Comparison of ENCODE assay signal across 13 cellular contexts in genomic region chr4:39729557-39729956, GRCh38. TPM values are rescaled to one million over a fixed set of nuclear protein-coding genes. Genes with fewer than 3 reads are reported as not detected.
DNase-seq lines count a peak whose midpoint lies in the region; ATAC-seq, FAIRE-seq and TF ChIP-seq lines count a peak whose summit lies in the region.
"Had no signal": no experiment of that assay in that cellular context is flagged by ENCODE, and none has a peak within 500 bp of the region (broad histone marks: within the 10 kb centered on the region; RNA-seq: fewer than 3 reads in every experiment).

No MANE protein-coding gene starts in this region.

- intact Hi-C loops in HepG2 (cut with micrococcal nuclease; ENCODE audit: unreplicated experiment): no loop called here
- intact Hi-C loops in right lobe of liver (cut with DNase I): no loop called here
- intact Hi-C loops in activated T-helper 1 cell treated with anti-CD3 and anti-CD28 coated beads, Interleukin-12 subunit alpha, Interleukin-12 subunit beta, Interleukin-2, Interleukin-4 antibody, amounts not matched to agents 30 ng/mL and 10 ng/mL and 1 ng/mL, durations not matched to agents 14 hours and 24 hours and 36 hours (cut with micrococcal nuclease): no loop called here
- intact Hi-C loops in Right ventricle myocardium superior (cut with DNase I): no loop called here
- intact Hi-C loops in aorta (cut with DNase I): no loop called here

- 95% methylated on average over 4 of the region's 4 CpGs for WGBS in HepG2 (ENCODE audit: low lambda C conversion rate)
- 85% methylated on average over 4 of the region's 4 CpGs for WGBS in right lobe of liver (ENCODE audit: insufficient coverage, low coverage, low lambda C conversion rate, missing lambda C conversion rate)
- WGBS in aorta, 2 donors: 52 to 67% methylated on average over 4 of the region's 4 CpGs

- H3K27ac Mint-ChIP-seq in activated T-helper 1 cell treated with anti-CD3 and anti-CD28 coated beads, Interleukin-12 subunit alpha, Interleukin-12 subunit beta, Interleukin-2, Interleukin-4 antibody, amounts not matched to agents 30 ng/mL and 10 ng/mL and 1 ng/mL, durations not matched to agents 14 hours and 24 hours and 36 hours: peak overlapping the region; percentile 2
- peak overlapping the region; percentile 32 for H3K27ac Mint-ChIP-seq in stimulated activated naive B cell treated with anti-CD40 and anti-IgM and Interleukin-4, amounts not matched to agents 10 μg/mL and 1 μg/mL and 100 μg/mL, for 72 hours

- POLR2A ChIA-PET in HepG2 (lab: Yijun Ruan, JAX): no interaction called here

- TF ChIP-seq RAD21 in HepG2 (CRISPR knock-in tag; IDR thresholded peaks at IDR 0.05): no peak

- H2AFZ ChIP-seq in HepG2 (ENCODE audit: low read length): no peak overlapping the region

- no peaks in the 10 kb centered on the region for H3K27me3 ChIP-seq in HepG2 (ENCODE audit: control insufficient read depth in 1 of 2, insufficient read depth in 2 of 2, low read length in 2 of 2)
- H3K27me3 ChIP-seq in right lobe of liver: no peaks in the 10 kb centered on the region
- H3K27me3 ChIP-seq in aorta (ENCODE audit: control insufficient read depth in 1 of 2, insufficient read depth in 2 of 2, low read length in 1 of 2): no peaks in the 10 kb centered on the region
- H3K27me3 ChIP-seq: BLaER1 treated with 17β-estradiol and CSF1 and Interleukin-3, amounts not matched to agents 10 nM and 100 nM; SJCRH30 had no signal

- peaks cover 13% of the 10 kb centered on the region for H3K36me3 Mint-ChIP-seq in activated T-helper 1 cell treated with anti-CD3 and anti-CD28 coated beads, Interleukin-12 subunit alpha, Interleukin-12 subunit beta, Interleukin-2, Interleukin-4 antibody, amounts not matched to agents 30 ng/mL and 10 ng/mL and 1 ng/mL, durations not matched to agents 14 hours and 24 hours and 36 hours (ENCODE audit: low read depth)
- H3K36me3 Mint-ChIP-seq in stimulated activated naive B cell treated with anti-CD40 and anti-IgM and Interleukin-4, amounts not matched to agents 10 μg/mL and 1 μg/mL and 100 μg/mL, for 72 hours: peaks cover 12 to 17% of the 10 kb centered on the region in 2 donors

- peaks cover 12% of the 10 kb centered on the region for H3K4me1 Mint-ChIP-seq in activated T-helper 1 cell treated with anti-CD3 and anti-CD28 coated beads, Interleukin-12 subunit alpha, Interleukin-12 subunit beta, Interleukin-2, Interleukin-4 antibody, amounts not matched to agents 30 ng/mL and 10 ng/mL and 1 ng/mL, durations not matched to agents 14 hours and 24 hours and 36 hours (ENCODE audit: low read depth)
- H3K4me1 Mint-ChIP-seq in stimulated activated naive B cell treated with anti-CD40 and anti-IgM and Interleukin-4, amounts not matched to agents 10 μg/mL and 1 μg/mL and 100 μg/mL, for 72 hours: peaks cover 21 to 55% of the 10 kb centered on the region in 2 donors

- H4K20me1 ChIP-seq in HepG2 (ENCODE audit: insufficient read depth, low read length): peaks cover 38% of the 10 kb centered on the region

- no peak overlapping the region for H3K9ac ChIP-seq in HepG2 (ENCODE audit: insufficient read depth, low read depth, low read length)
- H3K9ac ChIP-seq: BLaER1 treated with 17β-estradiol and CSF1 and Interleukin-3, amounts not matched to agents 10 nM and 100 nM had no signal

- TF ChIP-seq CTCF in HepG2 (CRISPR knock-in tag; IDR thresholded peaks at IDR 0.05) (no peak), right lobe of liver (IDR thresholded peaks at IDR 0.05) (no peak)

- H3K4me1 ChIP-seq in HepG2 (ENCODE audit: insufficient read depth, low read length): peaks cover 16% of the 10 kb centered on the region
- H3K4me1 ChIP-seq in right lobe of liver: peaks cover 0 to 8% (median 0%) of the 10 kb centered on the region in 4 donors
- H3K4me1 ChIP-seq in aorta (ENCODE audit: control insufficient read depth in 1 of 2, insufficient read depth in 2 of 2, low read length in 2 of 2): peaks cover 0 to 3% of the 10 kb centered on the region in 2 donors

- H3K9me3 ChIP-seq in HepG2 (ENCODE audit: low read length) (no peaks in the 10 kb centered on the region), right lobe of liver (no peaks in the 10 kb centered on the region), aorta (ENCODE audit: control insufficient read depth, low read length) (no peaks in the 10 kb centered on the region)
- H3K9me3 ChIP-seq: BLaER1 treated with 17β-estradiol and CSF1 and Interleukin-3, amounts not matched to agents 10 nM and 100 nM; SJCRH30 had no signal

- H3K9me3 Mint-ChIP-seq in activated T-helper 1 cell treated with anti-CD3 and anti-CD28 coated beads, Interleukin-12 subunit alpha, Interleukin-12 subunit beta, Interleukin-2, Interleukin-4 antibody, amounts not matched to agents 30 ng/mL and 10 ng/mL and 1 ng/mL, durations not matched to agents 14 hours and 24 hours and 36 hours: no peaks in the 10 kb centered on the region
- no peaks in the 10 kb centered on the region for H3K9me3 Mint-ChIP-seq in stimulated activated naive B cell treated with anti-CD40 and anti-IgM and Interleukin-4, amounts not matched to agents 10 μg/mL and 1 μg/mL and 100 μg/mL, for 72 hours

- no peak overlapping the region for H3K4me3 ChIP-seq in HepG2 (replicated peaks in 1 of 3; ENCODE audit: insufficient read depth in 1 of 3, low read depth in 2 of 3, low read length in 3 of 3)
- H3K4me3 ChIP-seq in right lobe of liver: no peak overlapping the region
- H3K4me3 ChIP-seq in aorta (ENCODE audit: low read length in 2 of 2): no peak overlapping the region
- H3K4me3 ChIP-seq: BLaER1 treated with 17β-estradiol and CSF1 and Interleukin-3, amounts not matched to agents 10 nM and 100 nM; SJCRH30 had no signal

- no peak for TF ChIP-seq POLR2A in HepG2 (IDR thresholded peaks at IDR 0.05; ENCODE audit: insufficient read depth in 1 of 2, low read depth in 2 of 2, low read length in 2 of 2)
- TF ChIP-seq POLR2A in right lobe of liver (IDR thresholded peaks at IDR 0.05): no peak

- H3K27ac ChIP-seq in HepG2 (ENCODE audit: extremely low read length, insufficient read depth, low read length): no peak overlapping the region
- no peak overlapping the region for H3K27ac ChIP-seq in right lobe of liver
- no peak overlapping the region for H3K27ac ChIP-seq in aorta (ENCODE audit: low read depth in 1 of 2, low read length in 2 of 2)
- H3K27ac ChIP-seq: BLaER1 treated with 17β-estradiol and CSF1 and Interleukin-3, amounts not matched to agents 10 nM and 100 nM; SJCRH30 had no signal

- H3K79me2 ChIP-seq in HepG2 (ENCODE audit: insufficient read depth, low read length): peaks cover 89% of the 10 kb centered on the region

- ATAC-seq in HepG2: no peak
- ATAC-seq in right lobe of liver: no peak
- no peak for ATAC-seq in stimulated activated naive B cell treated with anti-CD40 and anti-IgM and Interleukin-4, amounts not matched to agents 10 μg/mL and 1 μg/mL and 100 μg/mL, for 72 hours (replicated peaks)
- no peak for ATAC-seq in GM18868 (IDR thresholded peaks at IDR 0.05; ENCODE audit: unreplicated experiment)
- no peak for ATAC-seq in Right ventricle myocardium superior (ENCODE audit: poor library complexity)
- no peak for ATAC-seq in aorta (ENCODE audit: low FRiP score)

- H3K27me3 Mint-ChIP-seq in activated T-helper 1 cell treated with anti-CD3 and anti-CD28 coated beads, Interleukin-12 subunit alpha, Interleukin-12 subunit beta, Interleukin-2, Interleukin-4 antibody, amounts not matched to agents 30 ng/mL and 10 ng/mL and 1 ng/mL, durations not matched to agents 14 hours and 24 hours and 36 hours (ENCODE audit: insufficient read depth): no peaks in the 10 kb centered on the region
- H3K27me3 Mint-ChIP-seq in stimulated activated naive B cell treated with anti-CD40 and anti-IgM and Interleukin-4, amounts not matched to agents 10 μg/mL and 1 μg/mL and 100 μg/mL, for 72 hours: no peaks in the 10 kb centered on the region

- CTCF ChIA-PET in HepG2 (lab: Yijun Ruan, JAX; ENCODE audit: low intra/inter-chr PET ratio, low total read pairs): no interaction called here

- in situ Hi-C loops in HepG2 (cut with HindIII; ENCODE audit: extremely low pct_ligation_motif_present, low pct_unique_long_range_greater_than_20kb): no loop called here

- BruUV-seq in HepG2 (replicated peaks; lab: Mats Ljungman, UMichigan): TSS peak; percentile 13

- no peak overlapping the region for H3K4me3 Mint-ChIP-seq in activated T-helper 1 cell treated with anti-CD3 and anti-CD28 coated beads, Interleukin-12 subunit alpha, Interleukin-12 subunit beta, Interleukin-2, Interleukin-4 antibody, amounts not matched to agents 30 ng/mL and 10 ng/mL and 1 ng/mL, durations not matched to agents 14 hours and 24 hours and 36 hours
- no peak overlapping the region for H3K4me3 Mint-ChIP-seq in stimulated activated naive B cell treated with anti-CD40 and anti-IgM and Interleukin-4, amounts not matched to agents 10 μg/mL and 1 μg/mL and 100 μg/mL, for 72 hours

- TF ChIP-seq EP300 in HepG2 (IDR thresholded peaks at IDR 0.05; ENCODE audit: low read depth in 2 of 2, low read length in 2 of 2): no peak
- TF ChIP-seq EP300 in HepG2 (CRISPR knock-in tag; IDR thresholded peaks at IDR 0.05; ENCODE audit: borderline replicate concordance): no peak

- no peak overlapping the region for H3K4me2 ChIP-seq in HepG2 (ENCODE audit: low read depth, low read length)
- H3K4me2 ChIP-seq: BLaER1 treated with 17β-estradiol and CSF1 and Interleukin-3, amounts not matched to agents 10 nM and 100 nM had no signal

- DNase-seq in HepG2 (ENCODE audit: low spot score) (no peak), right lobe of liver (no peak), fibroblast of peridontal ligament (ENCODE audit: extremely low read depth) (peak; percentile 29), Right ventricle myocardium superior (no peak), aorta (no peak)
- DNase-seq in activated T-helper 1 cell treated with anti-CD3 and anti-CD28 coated beads, Interleukin-12 subunit alpha, Interleukin-12 subunit beta, Interleukin-2, Interleukin-4 antibody, amounts not matched to agents 30 ng/mL and 10 ng/mL and 1 ng/mL, durations not matched to agents 14 hours and 24 hours and 36 hours (ENCODE audit: low spot score): no peak
- DNase-seq in stimulated activated naive B cell treated with anti-CD40 and anti-IgM and Interleukin-4, amounts not matched to agents 10 μg/mL and 1 μg/mL and 100 μg/mL, for 72 hours: no peak
- DNase-seq: activated CD4-positive, alpha-beta T cell treated with anti-CD3 and anti-CD28 coated beads for 1 hour; NCI-H510A treated with DMSO at 0.1 percent for 48 hours; SJCRH30 had no signal

- no peak for FAIRE-seq in HepG2 (lab: Jason Lieb, UNC)
- FAIRE-seq: urothelium cell line had no signal

- H3K36me3 ChIP-seq in HepG2 (replicated peaks in 1 of 2; ENCODE audit: control insufficient read depth in 1 of 2, insufficient read depth in 2 of 2, low read length in 2 of 2) (peaks cover 3 to 15% of the 10 kb centered on the region in 2 experiments; a peak in 1 of 5 replicates), right lobe of liver (no peaks in the 10 kb centered on the region), aorta (ENCODE audit: control insufficient read depth in 1 of 2, insufficient read depth in 2 of 2, low read length in 1 of 2) (no peaks in the 10 kb centered on the region)

RNA-seq across cellular contexts. Expression of gene UBE2K, which starts 31.6 kb away (rescaled TPM):
- total RNA-seq in HepG2 (2016; rRNA removed; fragmentation: Illumina TruSeq; extraction: Trizol): 36.2 and 72.9 TPM in 2 replicates
- 15.9 and 16.7 TPM in 2 replicates for total RNA-seq in HepG2 (2016; cell fraction: cytosol; rRNA removed; fragmentation: Illumina TruSeq; extraction: Trizol; ENCODE audit: low read depth)
- 37.2 and 67.7 TPM in 2 replicates for total RNA-seq in HepG2 (2016; cell fraction: insoluble cytoplasmic fraction; rRNA removed; fragmentation: Illumina TruSeq; extraction: Trizol)
- 41.2 and 44.3 TPM in 2 replicates for total RNA-seq in HepG2 (2016; cell fraction: membrane; rRNA removed; fragmentation: Illumina TruSeq; extraction: Trizol)
- total RNA-seq in HepG2 (2016; cell fraction: nucleus; rRNA removed; fragmentation: Illumina TruSeq; extraction: Trizol): 23.8 and 34.5 TPM in 2 replicates
- 58.7 and 81.0 TPM in 2 replicates for polyA plus RNA-seq in HepG2 (2011; rRNA removed)
- 36.8 and 43.7 TPM in 2 replicates for polyA plus RNA-seq in HepG2 (2011; cell fraction: cytosol; rRNA removed)
- 9.1 and 13.3 TPM in 2 replicates for polyA plus RNA-seq in HepG2 (2011; cell fraction: nucleus; rRNA removed)
- 71.5 and 102 TPM in 2 replicates for polyA plus RNA-seq in HepG2 (2012)
- 47.8 and 57.7 TPM in 2 replicates for polyA plus RNA-seq in HepG2 (2016; cell fraction: cytosol; fragmentation: Illumina TruSeq; extraction: Trizol; ENCODE audit: low read depth)
- polyA plus RNA-seq in HepG2 (2016; cell fraction: insoluble cytoplasmic fraction; fragmentation: Illumina TruSeq; extraction: Trizol; ENCODE audit: low read depth): 134 and 143 TPM in 2 replicates
- polyA plus RNA-seq in HepG2 (2016; cell fraction: membrane; fragmentation: Illumina TruSeq; extraction: Trizol; ENCODE audit: low read depth): 73.6 and 85.5 TPM in 2 replicates
- polyA plus RNA-seq in HepG2 (2016; cell fraction: nucleus; fragmentation: Illumina TruSeq; extraction: Trizol; ENCODE audit: insufficient read depth, low read depth): 70.9 and 90.4 TPM in 2 replicates
- 16.0 and 22.7 TPM in 2 replicates for polyA minus RNA-seq in HepG2 (2011; rRNA and poly(A)+ RNA removed; ENCODE audit: low replicate concordance)
- polyA minus RNA-seq in HepG2 (2011; cell fraction: cytosol; rRNA and poly(A)+ RNA removed): 21.4 and 25.3 TPM in 2 replicates
- 15.2 and 17.0 TPM in 2 replicates for polyA minus RNA-seq in HepG2 (2011; cell fraction: nucleus; rRNA and poly(A)+ RNA removed)
- total RNA-seq in right lobe of liver: 10 to 100 TPM; 20.5 to 54.8 (median 44.0) TPM
- 92.2 and 96.4 TPM in 2 replicates for total RNA-seq in activated T-helper 1 cell treated with anti-CD3 and anti-CD28 coated beads, Interleukin-12 subunit alpha, Interleukin-12 subunit beta, Interleukin-2, Interleukin-4 antibody, amounts not matched to agents 30 ng/mL and 10 ng/mL and 1 ng/mL, durations not matched to agents 14 hours and 24 hours and 36 hours
- total RNA-seq in Right ventricle myocardium superior: 57.7 TPM
- 10 to 100 TPM; 56.8 to 59.5 TPM for total RNA-seq in aorta
- 10 to 100 TPM; 26.5 to 30.6 TPM for polyA plus RNA-seq in aorta
